In the genomic region with DNA sequence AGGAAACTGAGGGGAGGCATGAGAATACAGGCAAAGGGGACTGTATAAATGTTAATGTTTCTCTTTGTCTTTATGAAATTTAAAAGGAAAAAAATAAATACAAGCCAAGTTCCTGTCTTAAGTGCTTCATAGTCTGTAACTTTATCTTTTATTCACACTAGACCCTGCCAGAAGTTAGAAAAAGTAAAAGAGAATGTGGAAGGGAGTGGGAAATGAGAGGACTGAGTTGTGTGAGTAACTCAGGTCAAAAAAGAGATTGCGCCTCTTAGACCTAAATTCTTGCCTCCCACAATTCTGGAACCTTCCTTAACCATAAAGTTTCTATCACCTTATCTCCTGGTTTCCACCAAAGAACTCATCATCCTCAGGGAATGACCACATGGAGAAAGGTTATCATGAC, we compare ENCODE assay signal across 15 cellular contexts.
DNase-seq lines count a peak whose midpoint lies in the region; ATAC-seq, FAIRE-seq and TF ChIP-seq lines count a peak whose summit lies in the region.
"Had no signal": no experiment of that assay in that cellular context is flagged by ENCODE, and none has a peak within 500 bp of the region (broad histone marks: within the 10 kb centered on the region; RNA-seq: fewer than 3 reads in every experiment).

No MANE protein-coding gene starts in this region.

- no peak overlapping the region for H2AFZ ChIP-seq in GM23338
- no peak overlapping the region for H2AFZ ChIP-seq in astrocyte (ENCODE audit: low read depth, low read length)

- H3K36me3 ChIP-seq in GM23338 (ENCODE audit: insufficient read depth) (no peaks in the 10 kb centered on the region), astrocyte (ENCODE audit: insufficient read depth, low read length) (no peaks in the 10 kb centered on the region)
- H3K36me3 ChIP-seq: ovary had no signal

- H3K9me2 ChIP-seq in GM23338 (ENCODE audit: insufficient read depth), result no peaks in the 10 kb centered on the region

- H3K27ac Mint-ChIP-seq in GM23338 (peak overlapping the region; percentile 83), astrocyte (ENCODE audit: unreplicated experiment) (no peak overlapping the region)
- no peak overlapping the region for H3K27ac Mint-ChIP-seq in activated naive CD4-positive, alpha-beta T cell treated with anti-CD3 and anti-CD28 coated beads, Interleukin-2, amount 50 U/mL, for 72 hours
- H3K27ac Mint-ChIP-seq: CD8-positive, alpha-beta T cell; effector memory CD8-positive, alpha-beta T cell had no signal

- no peaks in the 10 kb centered on the region for H3F3A ChIP-seq in GM23338 (replicated peaks; ENCODE audit: low read depth)

- no peak for DNase-seq in GM23338 (ENCODE audit: low spot score)
- DNase-seq in astrocyte (ENCODE audit: low read depth), result peak; percentile 29
- no peak for DNase-seq in left ventricle myocardium superior
- DNase-seq in OCI-M1 (lab: John Stamatoyannopoulos, UW), result no peak
- DNase-seq in activated naive CD4-positive, alpha-beta T cell treated with anti-CD3 and anti-CD28 coated beads, Interleukin-2, amount 50 U/mL, for 72 hours (ENCODE audit: low spot score in 2 of 2), result no peak
- no peak for DNase-seq in activated T-cell treated with anti-CD3 and anti-CD28 coated beads, Interleukin-2, amount 50 U/mL, for 4 hours
- DNase-seq: CD8-positive, alpha-beta T cell; cerebellar nuclear complex; effector memory CD8-positive, alpha-beta T cell; ovary; spleen; tibial artery had no signal

- no peak overlapping the region for H3K9ac ChIP-seq in astrocyte (ENCODE audit: low read length)

- FAIRE-seq in astrocyte (lab: Jason Lieb, UNC), result no peak
- FAIRE-seq: GM19239 had no signal

- H3K79me2 ChIP-seq in GM23338 (replicated peaks; ENCODE audit: insufficient read depth) (no peaks in the 10 kb centered on the region), astrocyte (ENCODE audit: insufficient read depth, low read length) (no peaks in the 10 kb centered on the region)

- H3K4me3 ChIP-seq in GM23338 (no peak overlapping the region), astrocyte (ENCODE audit: insufficient read depth, low read depth, low read length) (no peak overlapping the region), skin epidermis (no peak overlapping the region)
- H3K4me3 ChIP-seq: ovary, spleen, tibial artery had no signal

- no peak for TF ChIP-seq CTCF in GM23338 (conservative IDR thresholded peaks at IDR 0.05; ENCODE audit: low read depth in 2 of 2)
- no peak for TF ChIP-seq CTCF in astrocyte (IDR thresholded peaks at IDR 0.05; ENCODE audit: insufficient read depth, low read depth, low read length)

- H3K4me2 ChIP-seq in GM23338, result peak overlapping the region; percentile 5; the same call in 1 of the 2 replicates
- no peak overlapping the region for H3K4me2 ChIP-seq in astrocyte (ENCODE audit: low read length)

- intact Hi-C loops in left ventricle myocardium superior (cut with micrococcal nuclease), result no loop called here

- H3K4me3 Mint-ChIP-seq in GM23338 (no peak overlapping the region), astrocyte (ENCODE audit: unreplicated experiment) (no peak overlapping the region)
- H3K4me3 Mint-ChIP-seq in activated T-cell treated with anti-CD3 and anti-CD28 coated beads, Interleukin-2, amount 50 U/mL, for 4 hours, result no peak overlapping the region
- H3K4me3 Mint-ChIP-seq: CD8-positive, alpha-beta T cell; effector memory CD8-positive, alpha-beta T cell had no signal

- H4K20me1 ChIP-seq in GM23338 (replicated peaks; ENCODE audit: insufficient read depth), result no peaks in the 10 kb centered on the region
- no peaks in the 10 kb centered on the region for H4K20me1 ChIP-seq in astrocyte (ENCODE audit: insufficient read depth, low read length)

- ATAC-seq in GM23338 (no peak), left ventricle myocardium superior (peak; percentile 15), GM21723 (IDR thresholded peaks at IDR 0.05; ENCODE audit: unreplicated experiment) (no peak)
- ATAC-seq in activated naive CD4-positive, alpha-beta T cell treated with anti-CD3 and anti-CD28 coated beads, Interleukin-2, amount 50 U/mL, for 72 hours, result no peak
- no peak for ATAC-seq in activated T-cell treated with anti-CD3 and anti-CD28 coated beads, Interleukin-2, amount 50 U/mL, for 4 hours
- ATAC-seq: CD8-positive, alpha-beta T cell; effector memory CD8-positive, alpha-beta T cell had no signal

- H3K9me3 Mint-ChIP-seq in GM23338 (peaks cover under 1% of the 10 kb centered on the region; the same call in 1 of the 3 replicates), astrocyte (ENCODE audit: unreplicated experiment) (no peaks in the 10 kb centered on the region)
- H3K9me3 Mint-ChIP-seq in activated naive CD4-positive, alpha-beta T cell treated with anti-CD3 and anti-CD28 coated beads, Interleukin-2, amount 50 U/mL, for 72 hours, result peaks cover 0 to 3% of the 10 kb centered on the region in 2 donors
- H3K9me3 Mint-ChIP-seq in activated T-cell treated with anti-CD3 and anti-CD28 coated beads, Interleukin-2, amount 50 U/mL, for 4 hours, result no peaks in the 10 kb centered on the region
- H3K9me3 Mint-ChIP-seq: CD8-positive, alpha-beta T cell; effector memory CD8-positive, alpha-beta T cell had no signal

- H3K9me3 ChIP-seq in astrocyte (ENCODE audit: insufficient read depth, low read depth, low read length), result no peaks in the 10 kb centered on the region
- H3K9me3 ChIP-seq: ovary, spleen, tibial artery had no signal

- H3K27ac ChIP-seq in GM23338 (ENCODE audit: low read depth), result no peak overlapping the region
- no peak overlapping the region for H3K27ac ChIP-seq in astrocyte (ENCODE audit: low read depth, low read length)
- H3K27ac ChIP-seq in skin epidermis, result peak overlapping the region in 11 of 21 experiments; percentile 3 to 61 (median 35)
- H3K27ac ChIP-seq: ovary, spleen, tibial artery had no signal

- H3K4me1 Mint-ChIP-seq in GM23338 (peaks cover 26% of the 10 kb centered on the region), astrocyte (ENCODE audit: low read depth, unreplicated experiment) (no peaks in the 10 kb centered on the region)
- H3K4me1 Mint-ChIP-seq in activated T-cell treated with anti-CD3 and anti-CD28 coated beads, Interleukin-2, amount 50 U/mL, for 4 hours (ENCODE audit: low read depth), result no peaks in the 10 kb centered on the region

- H3K27me3 Mint-ChIP-seq in GM23338 (ENCODE audit: insufficient read depth, low read depth, poor library complexity) (no peaks in the 10 kb centered on the region), astrocyte (ENCODE audit: low read depth, unreplicated experiment) (no peaks in the 10 kb centered on the region)
- no peaks in the 10 kb centered on the region for H3K27me3 Mint-ChIP-seq in activated T-cell treated with anti-CD3 and anti-CD28 coated beads, Interleukin-2, amount 50 U/mL, for 4 hours (ENCODE audit: low read depth)

- H3K4me1 ChIP-seq in GM23338 (ENCODE audit: insufficient read depth) (peaks cover 11% of the 10 kb centered on the region; the same call in 1 of the 2 replicates), astrocyte (ENCODE audit: insufficient read depth, low read length) (peaks cover 9% of the 10 kb centered on the region)

- H3K36me3 Mint-ChIP-seq in GM23338 (ENCODE audit: low read depth), result peaks cover 14% of the 10 kb centered on the region
- no peaks in the 10 kb centered on the region for H3K36me3 Mint-ChIP-seq in astrocyte (ENCODE audit: low read depth, unreplicated experiment)
- H3K36me3 Mint-ChIP-seq in activated naive CD4-positive, alpha-beta T cell treated with anti-CD3 and anti-CD28 coated beads, Interleukin-2, amount 50 U/mL, for 72 hours, result no peaks in the 10 kb centered on the region
- H3K36me3 Mint-ChIP-seq in activated T-cell treated with anti-CD3 and anti-CD28 coated beads, Interleukin-2, amount 50 U/mL, for 4 hours (ENCODE audit: insufficient read depth), result no peaks in the 10 kb centered on the region
- H3K36me3 Mint-ChIP-seq: CD8-positive, alpha-beta T cell had no signal

- H3K27me3 ChIP-seq in GM23338 (ENCODE audit: insufficient read depth) (no peaks in the 10 kb centered on the region), astrocyte (ENCODE audit: insufficient read depth, low read length) (no peaks in the 10 kb centered on the region)
- H3K27me3 ChIP-seq: ovary, spleen, tibial artery had no signal

TF ChIP-seq in GM23338, 12 proteins besides CTCF, POLR2A, EP300 and RAD21:
- no peak for TF ChIP-seq JUNB (IDR thresholded peaks at IDR 0.05; ENCODE audit: unreplicated experiment)
- TF ChIP-seq, protein P1, sequence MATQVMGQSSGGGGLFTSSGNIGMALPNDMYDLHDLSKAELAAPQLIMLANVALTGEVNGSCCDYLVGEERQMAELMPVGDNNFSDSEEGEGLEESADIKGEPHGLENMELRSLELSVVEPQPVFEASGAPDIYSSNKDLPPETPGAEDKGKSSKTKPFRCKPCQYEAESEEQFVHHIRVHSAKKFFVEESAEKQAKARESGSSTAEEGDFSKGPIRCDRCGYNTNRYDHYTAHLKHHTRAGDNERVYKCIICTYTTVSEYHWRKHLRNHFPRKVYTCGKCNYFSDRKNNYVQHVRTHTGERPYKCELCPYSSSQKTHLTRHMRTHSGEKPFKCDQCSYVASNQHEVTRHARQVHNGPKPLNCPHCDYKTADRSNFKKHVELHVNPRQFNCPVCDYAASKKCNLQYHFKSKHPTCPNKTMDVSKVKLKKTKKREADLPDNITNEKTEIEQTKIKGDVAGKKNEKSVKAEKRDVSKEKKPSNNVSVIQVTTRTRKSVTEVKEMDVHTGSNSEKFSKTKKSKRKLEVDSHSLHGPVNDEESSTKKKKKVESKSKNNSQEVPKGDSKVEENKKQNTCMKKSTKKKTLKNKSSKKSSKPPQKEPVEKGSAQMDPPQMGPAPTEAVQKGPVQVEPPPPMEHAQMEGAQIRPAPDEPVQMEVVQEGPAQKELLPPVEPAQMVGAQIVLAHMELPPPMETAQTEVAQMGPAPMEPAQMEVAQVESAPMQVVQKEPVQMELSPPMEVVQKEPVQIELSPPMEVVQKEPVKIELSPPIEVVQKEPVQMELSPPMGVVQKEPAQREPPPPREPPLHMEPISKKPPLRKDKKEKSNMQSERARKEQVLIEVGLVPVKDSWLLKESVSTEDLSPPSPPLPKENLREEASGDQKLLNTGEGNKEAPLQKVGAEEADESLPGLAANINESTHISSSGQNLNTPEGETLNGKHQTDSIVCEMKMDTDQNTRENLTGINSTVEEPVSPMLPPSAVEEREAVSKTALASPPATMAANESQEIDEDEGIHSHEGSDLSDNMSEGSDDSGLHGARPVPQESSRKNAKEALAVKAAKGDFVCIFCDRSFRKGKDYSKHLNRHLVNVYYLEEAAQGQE (IDR thresholded peaks at IDR 0.05; ENCODE audit: unreplicated experiment), result no peak

Comparison
In these comparisons a context has a peak if more than half of its experiments do, and no peak if none do; other contexts are left out.
1. H3K27ac ChIP-seq: peak in skin epidermis (11 of 21); none in GM23338 (single experiment) and astrocyte (single experiment).